Comparison of ENCODE assay signal across 8 cellular contexts in genomic region chr17:29292071-29292991, GRCh38. TPM values are rescaled to one million over a fixed set of nuclear protein-coding genes. Genes with fewer than 3 reads are reported as not detected.
DNase-seq lines count a peak whose midpoint lies in the region; ATAC-seq and TF ChIP-seq lines count a peak whose summit lies in the region.

No MANE protein-coding gene starts in this region.

- no peak for TF ChIP-seq CTCF in liver (IDR thresholded peaks at IDR 0.05; ENCODE audit: low read depth, low read length, missing input control)

- peak; percentile 59 for DNase-seq in DMS53 (lab: John Stamatoyannopoulos, UW)
- no peak for DNase-seq in DMS53 treated with DMSO at 0.1 percent for 48 hours (lab: John Stamatoyannopoulos, UW; ENCODE audit: unreplicated experiment)
- DNase-seq in NCI-H1092 (lab: John Stamatoyannopoulos, UW), result peak; percentile 47
- peak; percentile 45 to 48 for DNase-seq in activated CD4-positive, alpha-beta T cell treated with anti-CD3 and anti-CD28 coated beads, Interleukin-2, amount 50 U/mL, for 4 hours
- DNase-seq in dermis blood vessel endothelial cell, result peak; percentile 61
- DNase-seq in stimulated activated CD4-positive, alpha-beta T cell treated with anti-CD3 and anti-CD28 coated beads, Interleukin-4, amount 100 ng/mL, for 24 hours, result peak; percentile 52

- WGBS in liver, result under 1% methylated on average over 75 of the region's 77 CpGs

- H3K27ac ChIP-seq in liver (ENCODE audit: low read depth in 1 of 2, low read length in 2 of 2), result peak overlapping the region; percentile 98 to 99

- peaks cover 2 to 9% (median 6%) of the 10 kb centered on the region in 4 donors for H3K36me3 ChIP-seq in liver (ENCODE audit: control insufficient read depth in 4 of 4, insufficient read depth in 3 of 4, low read depth in 1 of 4, low read length in 3 of 4)

- peak overlapping the region; percentile 95 to 99 for H3K9ac ChIP-seq in liver (ENCODE audit: low read depth in 1 of 2, low read length in 2 of 2)

- no peak for TF ChIP-seq RAD21 in liver (IDR thresholded peaks at IDR 0.05)

- ATAC-seq in GM18867 (IDR thresholded peaks at IDR 0.05; ENCODE audit: unreplicated experiment), result no peak

- H3K27me3 ChIP-seq in liver (ENCODE audit: control insufficient read depth in 4 of 4, insufficient read depth in 4 of 4, low read length in 3 of 4), result no peaks in the 10 kb centered on the region

- H3K9me3 ChIP-seq in liver (ENCODE audit: control insufficient read depth in 4 of 4, low read length in 3 of 4), result no peaks in the 10 kb centered on the region

- peak overlapping the region; percentile 69 to 97 (median 95) for H3K4me3 ChIP-seq in liver (ENCODE audit: low read depth in 1 of 3, low read length in 3 of 3)

- H3K4me1 ChIP-seq in liver (ENCODE audit: control insufficient read depth in 4 of 4, insufficient read depth in 4 of 4, low read length in 3 of 4), result peaks cover 4 to 35% (median 26%) of the 10 kb centered on the region in 4 donors

TF ChIP-seq in liver, 16 proteins besides CTCF, POLR2A, EP300 and RAD21:
- no peak for TF ChIP-seq EGR1 (IDR thresholded peaks at IDR 0.05; ENCODE audit: low read depth in 2 of 2)
- TF ChIP-seq RXRA (IDR thresholded peaks at IDR 0.05), result peak in 1 of 2 donors; percentile 5

RNA-seq across cellular contexts. Expression of gene NUFIP2, which starts 1.6 kb away (rescaled TPM):
- total RNA-seq in dermis blood vessel endothelial cell (38.5 and 43.7 TPM in 2 replicates), liver (10 to 100 TPM; 21.9 to 30.2 TPM)
- polyA plus RNA-seq in liver, result 1 to 10 TPM; 2.7 to 7.0 TPM

RNA-seq across cellular contexts. Expression of gene CRYBA1, which starts 45.7 kb away (rescaled TPM):
- total RNA-seq in dermis blood vessel endothelial cell, result not detected in 2 replicates
- not detected for total RNA-seq in liver
- not detected for polyA plus RNA-seq in liver
